Comparison of ENCODE assay signal across 20 cellular contexts in genomic region chr9:131923766-131924165, GRCh38.
"Had no signal": no experiment of that assay in that cellular context is flagged by ENCODE, and none has a peak within 500 bp of the region (broad histone marks: within the 10 kb centered on the region; RNA-seq: fewer than 3 reads in every experiment).

No MANE protein-coding gene starts in this region.

- H3K4me3 ChIP-seq: gastrocnemius medialis, heart right ventricle, mucosa of descending colon, spleen, tibial artery, upper lobe of left lung, uterus had no signal

- H3K27me3 ChIP-seq: gastrocnemius medialis, heart right ventricle, neutrophil, spleen, tibial artery, upper lobe of left lung, uterus had no signal

- ATAC-seq: gastrocnemius medialis; heart right ventricle; left lobe of liver; mucosa of descending colon; naive thymus-derived CD8-positive, alpha-beta T cell; sciatic nerve; stimulated activated memory B cell treated with anti-CD40 and anti-IgM and Interleukin-4, amounts not matched to agents 10 μg/mL and 1 μg/mL and 100 μg/mL, for 72 hours had no signal

- H3K4me1 ChIP-seq: spleen, tibial artery, upper lobe of left lung, uterus had no signal

- H3K36me3 ChIP-seq: gastrocnemius medialis, heart right ventricle, neutrophil, upper lobe of left lung, uterus had no signal

- H3K4me3 Mint-ChIP-seq: endodermal cell; naive thymus-derived CD8-positive, alpha-beta T cell; stimulated activated memory B cell treated with anti-CD40 and anti-IgM and Interleukin-4, amounts not matched to agents 10 μg/mL and 1 μg/mL and 100 μg/mL, for 72 hours; stimulated activated naive CD8-positive, alpha-beta T cell treated with anti-CD3 and anti-CD28 coated beads, Interleukin-15, Interleukin-2, amounts not matched to agents 100 ng/mL and 50 ng/mL, for 24 hours had no signal

- H3K27ac Mint-ChIP-seq: endodermal cell; naive thymus-derived CD8-positive, alpha-beta T cell; stimulated activated memory B cell treated with anti-CD40 and anti-IgM and Interleukin-4, amounts not matched to agents 10 μg/mL and 1 μg/mL and 100 μg/mL, for 72 hours; stimulated activated naive CD8-positive, alpha-beta T cell treated with anti-CD3 and anti-CD28 coated beads, Interleukin-15, Interleukin-2, amounts not matched to agents 100 ng/mL and 50 ng/mL, for 24 hours had no signal

- H3K27me3 Mint-ChIP-seq: naive thymus-derived CD8-positive, alpha-beta T cell; stimulated activated memory B cell treated with anti-CD40 and anti-IgM and Interleukin-4, amounts not matched to agents 10 μg/mL and 1 μg/mL and 100 μg/mL, for 72 hours; stimulated activated naive CD8-positive, alpha-beta T cell treated with anti-CD3 and anti-CD28 coated beads, Interleukin-15, Interleukin-2, amounts not matched to agents 100 ng/mL and 50 ng/mL, for 24 hours had no signal

- H3K9me3 Mint-ChIP-seq: endodermal cell; naive thymus-derived CD8-positive, alpha-beta T cell; stimulated activated memory B cell treated with anti-CD40 and anti-IgM and Interleukin-4, amounts not matched to agents 10 μg/mL and 1 μg/mL and 100 μg/mL, for 72 hours; stimulated activated naive CD8-positive, alpha-beta T cell treated with anti-CD3 and anti-CD28 coated beads, Interleukin-15, Interleukin-2, amounts not matched to agents 100 ng/mL and 50 ng/mL, for 24 hours had no signal

- DNase-seq: effector CD4-positive, alpha-beta T cell; endodermal cell; gastrocnemius medialis; heart right ventricle; hypothalamus; islet precursor cell; mucosa of descending colon; naive thymus-derived CD8-positive, alpha-beta T cell; spleen; stimulated activated CD4-positive, alpha-beta T cell treated with anti-CD3 and anti-CD28 coated beads, Interleukin-15, amount 100 ng/mL, for 24 hours; stimulated activated CD4-positive, alpha-beta T cell treated with anti-CD3 and anti-CD28 coated beads, Interleukin-1b, Interleukin-23, amount 100 ng/mL, for 48 hours; stimulated activated CD4-positive, alpha-beta T cell treated with anti-CD3 and anti-CD28 coated beads, Interleukin-4, amount 100 ng/mL, for 24 hours; tibial artery; upper lobe of left lung; uterus had no signal

- H3K9me3 ChIP-seq: gastrocnemius medialis, heart right ventricle, mucosa of descending colon, neutrophil, spleen, tibial artery, upper lobe of left lung, uterus had no signal

- H3K27ac ChIP-seq: gastrocnemius medialis, heart right ventricle, neutrophil, spleen, tibial artery, upper lobe of left lung, uterus had no signal
